Comparison of ENCODE assay signal across 24 cellular contexts in genomic region chr10:26699631-26700030, GRCh38. TPM values are rescaled to one million over a fixed set of nuclear protein-coding genes. Genes with fewer than 3 reads are reported as not detected.
DNase-seq lines count a peak whose midpoint lies in the region; ATAC-seq and TF ChIP-seq lines count a peak whose summit lies in the region.
"Had no signal": no experiment of that assay in that cellular context is flagged by ENCODE, and none has a peak within 500 bp of the region (broad histone marks: within the 10 kb centered on the region; RNA-seq: fewer than 3 reads in every experiment).

No MANE protein-coding gene starts in this region.

- H3K27me3 Mint-ChIP-seq in activated CD4-positive, alpha-beta T cell treated with anti-CD3 and anti-CD28 coated beads, Interleukin-2, amount 10 ng/mL, durations not matched to agents 24 days and 14 days, result no peaks in the 10 kb centered on the region
- H3K27me3 Mint-ChIP-seq in CD14-positive monocyte (ENCODE audit: low read depth in 3 of 3), result no peaks in the 10 kb centered on the region
- H3K27me3 Mint-ChIP-seq in dendritic cell treated with granulocyte-macrophage colony-stimulating factor and Interleukin-4, amounts not matched to agents 40 ng/mL and 50 ng/mL, for 4 days, result no peaks in the 10 kb centered on the region

- H3K9me3 ChIP-seq in MG63, result no peaks in the 10 kb centered on the region
- H3K9me3 ChIP-seq: ovary, right atrium auricular region, upper lobe of right lung had no signal

- no peak for ATAC-seq in foreskin keratinocyte
- ATAC-seq: Right ventricle myocardium inferior, upper lobe of right lung had no signal

- peaks cover 44% of the 10 kb centered on the region for H3K36me3 Mint-ChIP-seq in activated CD4-positive, alpha-beta T cell treated with anti-CD3 and anti-CD28 coated beads, Interleukin-2, amount 10 ng/mL, durations not matched to agents 24 days and 14 days (ENCODE audit: low read depth)
- H3K36me3 Mint-ChIP-seq in CD14-positive monocyte, result peaks cover 9 to 35% of the 10 kb centered on the region in 2 donors
- H3K36me3 Mint-ChIP-seq in dendritic cell treated with granulocyte-macrophage colony-stimulating factor and Interleukin-4, amounts not matched to agents 40 ng/mL and 50 ng/mL, for 4 days (ENCODE audit: low read depth), result peaks cover 55% of the 10 kb centered on the region

- no peak for TF ChIP-seq CTCF in CD14-positive monocyte (IDR thresholded peaks at IDR 0.05)
- no peak for TF ChIP-seq CTCF in NB4 (IDR thresholded peaks at IDR 0.05; ENCODE audit: low read depth, low read length)
- no peak for TF ChIP-seq CTCF in foreskin keratinocyte (conservative IDR thresholded peaks at IDR 0.05)

- peak; percentile 52 for DNase-seq in activated CD4-positive, alpha-beta T cell treated with anti-CD3 and anti-CD28 coated beads, Interleukin-2, amount 10 ng/mL, durations not matched to agents 24 days and 14 days
- DNase-seq in activated CD4-positive, alpha-beta T cell treated with anti-CD3 and anti-CD28 coated beads, Interleukin-2, amount 50 U/mL, for 1 hour, result no peak
- no peak for DNase-seq in CD14-positive monocyte (ENCODE audit: low spot score)
- DNase-seq in NB4 (ENCODE audit: low read depth), result peak; percentile 12
- no peak for DNase-seq in RPMI8226
- DNase-seq in MG63, result no peak
- no peak for DNase-seq in foreskin keratinocyte
- DNase-seq: 8988T; activated gamma-delta T cell; anterior cingulate cortex; caudate nucleus; glutamatergic neuron; H9; kidney glomerular epithelial cell; NCI-H1048; NCI-H1930; NCI-H2227 treated with DMSO at 0.1 percent for 48 hours; ovary; stimulated activated CD4-positive, alpha-beta T cell treated with anti-CD3 and anti-CD28 coated beads, Interleukin-12 subunit alpha, Interleukin-12 subunit beta, amount 100 ng/mL, for 4 hours; stimulated activated CD4-positive, alpha-beta T cell treated with anti-CD3 and anti-CD28 coated beads, Interleukin-4, amount 100 ng/mL, for 4 hours; upper lobe of right lung had no signal

- TF ChIP-seq POLR2A in NB4 (IDR thresholded peaks at IDR 0.05; ENCODE audit: extremely low read depth, insufficient read length), result no peak

- H3K4me3 ChIP-seq in NB4 (ENCODE audit: low read depth, low read length), result no peak overlapping the region
- no peak overlapping the region for H3K4me3 ChIP-seq in MG63
- H3K4me3 ChIP-seq: ovary, right atrium auricular region, upper lobe of right lung had no signal

- H3K4me1 Mint-ChIP-seq in activated CD4-positive, alpha-beta T cell treated with anti-CD3 and anti-CD28 coated beads, Interleukin-2, amount 10 ng/mL, durations not matched to agents 24 days and 14 days, result peaks cover 34% of the 10 kb centered on the region
- H3K4me1 Mint-ChIP-seq in CD14-positive monocyte, result peaks cover 69% of the 10 kb centered on the region
- H3K4me1 Mint-ChIP-seq in dendritic cell treated with granulocyte-macrophage colony-stimulating factor and Interleukin-4, amounts not matched to agents 40 ng/mL and 50 ng/mL, for 4 days (ENCODE audit: low read depth), result peaks cover 52% of the 10 kb centered on the region

- peaks cover 30% of the 10 kb centered on the region for H3K36me3 ChIP-seq in MG63
- H3K36me3 ChIP-seq: ovary, right atrium auricular region, upper lobe of right lung had no signal

- H3K9me3 Mint-ChIP-seq in activated CD4-positive, alpha-beta T cell treated with anti-CD3 and anti-CD28 coated beads, Interleukin-2, amount 10 ng/mL, durations not matched to agents 24 days and 14 days, result no peaks in the 10 kb centered on the region
- H3K9me3 Mint-ChIP-seq in CD14-positive monocyte, result no peaks in the 10 kb centered on the region
- H3K9me3 Mint-ChIP-seq in dendritic cell treated with granulocyte-macrophage colony-stimulating factor and Interleukin-4, amounts not matched to agents 40 ng/mL and 50 ng/mL, for 4 days, result no peaks in the 10 kb centered on the region

- no peak overlapping the region for H3K27ac ChIP-seq in foreskin keratinocyte
- H3K27ac ChIP-seq: ovary, right atrium auricular region, upper lobe of right lung had no signal

- H3K4me3 Mint-ChIP-seq in activated CD4-positive, alpha-beta T cell treated with anti-CD3 and anti-CD28 coated beads, Interleukin-2, amount 10 ng/mL, durations not matched to agents 24 days and 14 days, result peak overlapping the region; percentile 99
- no peak overlapping the region for H3K4me3 Mint-ChIP-seq in CD14-positive monocyte
- peak overlapping the region; percentile 98 for H3K4me3 Mint-ChIP-seq in dendritic cell treated with granulocyte-macrophage colony-stimulating factor and Interleukin-4, amounts not matched to agents 40 ng/mL and 50 ng/mL, for 4 days

- H3K27me3 ChIP-seq in MG63 (no peaks in the 10 kb centered on the region), foreskin keratinocyte (no peaks in the 10 kb centered on the region)
- H3K27me3 ChIP-seq: ovary, right atrium auricular region, upper lobe of right lung had no signal

- intact Hi-C loops in activated CD4-positive, alpha-beta T cell treated with anti-CD3 and anti-CD28 coated beads, Interleukin-2, amount 10 ng/mL, durations not matched to agents 24 days and 14 days (cut with micrococcal nuclease), result loop anchor here (2.0 to 10.0 kb wide), 7 partner anchors 212 to 1833 kb away; partner anchors contain the start of genes ANKRD26, APBB1IP, RAB18 and WAC
- intact Hi-C loops in CD14-positive monocyte (cut with micrococcal nuclease), result loop anchor here (10.0 kb wide), 2 partner anchors 95 to 165 kb away; partner anchors contain the start of gene ABI1 (in 2 of the 2)
- intact Hi-C loops in dendritic cell treated with granulocyte-macrophage colony-stimulating factor and Interleukin-4, amounts not matched to agents 40 ng/mL and 50 ng/mL, for 4 days (cut with micrococcal nuclease), result loop anchor here (5.0 kb wide), 2 partner anchors 77 to 97 kb away; no protein-coding TSS in a partner anchor

- peaks cover 6% of the 10 kb centered on the region for H3K4me1 ChIP-seq in foreskin keratinocyte

- H3K27ac Mint-ChIP-seq in activated CD4-positive, alpha-beta T cell treated with anti-CD3 and anti-CD28 coated beads, Interleukin-2, amount 10 ng/mL, durations not matched to agents 24 days and 14 days, result no peak overlapping the region
- peak overlapping the region in 4 of 7 donors; percentile 46 to 95 (median 70) for H3K27ac Mint-ChIP-seq in CD14-positive monocyte
- H3K27ac Mint-ChIP-seq in dendritic cell treated with granulocyte-macrophage colony-stimulating factor and Interleukin-4, amounts not matched to agents 40 ng/mL and 50 ng/mL, for 4 days, result peak overlapping the region; percentile 96

RNA-seq across cellular contexts. Expression of gene PDSS1, which starts 2.1 kb away (rescaled TPM):
- 39.0 and 39.8 TPM in 2 replicates for total RNA-seq in activated CD4-positive, alpha-beta T cell treated with anti-CD3 and anti-CD28 coated beads, Interleukin-2, amount 10 ng/mL, durations not matched to agents 24 days and 14 days
- polyA plus RNA-seq in CD14-positive monocyte, result 10 to 100 TPM; 12.6 to 13.1 TPM
- 15.0 and 18.1 TPM in 2 replicates for total RNA-seq in MG63 (2014; rRNA removed; shearing (Covaris generic); ENCODE audit: low replicate concordance)
- total RNA-seq in foreskin keratinocyte, result 18.0 and 20.3 TPM in 2 replicates
- 15.6 and 19.7 TPM in 2 replicates for polyA plus RNA-seq in foreskin keratinocyte

Comparison
In these comparisons a context has a peak if more than half of its experiments do, and no peak if none do; other contexts are left out.
1. DNase-seq: peak in activated CD4-positive, alpha-beta T cell treated with anti-CD3 and anti-CD28 coated beads, Interleukin-2, amount 10 ng/mL, durations not matched to agents 24 days and 14 days (single experiment) and NB4 (single experiment); none in activated CD4-positive, alpha-beta T cell treated with anti-CD3 and anti-CD28 coated beads, Interleukin-2, amount 50 U/mL, for 1 hour (single experiment), CD14-positive monocyte (single experiment), RPMI8226 (single experiment), MG63 (single experiment) and foreskin keratinocyte (0 of 2).
2. H3K4me3 Mint-ChIP-seq: peak in activated CD4-positive, alpha-beta T cell treated with anti-CD3 and anti-CD28 coated beads, Interleukin-2, amount 10 ng/mL, durations not matched to agents 24 days and 14 days (single experiment) and dendritic cell treated with granulocyte-macrophage colony-stimulating factor and Interleukin-4, amounts not matched to agents 40 ng/mL and 50 ng/mL, for 4 days (single experiment); none in CD14-positive monocyte (0 of 2).